15 cellular contexts compared by ENCODE assay signal in the genomic region with DNA sequence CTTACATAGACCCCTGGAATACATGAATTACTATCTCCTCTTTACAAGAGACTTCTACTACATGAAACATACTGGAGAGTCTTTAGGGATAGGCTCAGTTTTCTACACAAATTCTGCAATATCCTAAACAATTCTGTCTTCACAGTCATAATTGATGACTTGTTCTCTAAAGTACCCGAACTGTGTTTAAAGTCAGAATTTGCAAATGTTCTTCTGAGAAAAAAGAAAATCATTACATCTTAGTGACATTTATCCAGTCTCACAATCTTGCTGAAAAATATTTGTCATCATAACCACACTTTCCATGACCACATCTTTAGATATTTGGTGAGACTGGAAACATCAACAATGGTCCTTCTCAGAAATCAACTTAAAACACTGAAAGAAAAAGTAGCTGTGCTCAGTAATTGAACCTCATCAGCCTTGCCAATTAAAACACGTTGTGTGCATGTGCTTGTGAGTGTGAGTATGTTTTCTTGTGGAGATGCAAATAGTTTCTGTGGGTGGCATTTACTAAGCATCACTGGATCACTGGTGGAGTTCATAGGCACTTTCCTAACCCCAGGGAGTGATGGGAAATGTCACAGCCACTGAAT.
"Had no signal": no experiment of that assay in that cellular context is flagged by ENCODE, and none has a peak within 500 bp of the region (broad histone marks: within the 10 kb centered on the region; RNA-seq: fewer than 3 reads in every experiment).

No MANE protein-coding gene starts in this region.

- H3K9me3 Mint-ChIP-seq: brain; neural progenitor cell; T-helper 1 cell treated with Interleukin-12 subunit alpha and Interleukin-12 subunit beta and Interleukin-4 antibody, amounts not matched to agents 30 μg/mL and 1 μg/mL, for 36 hours; WTC11 had no signal

- DNase-seq: activated CD8-positive, alpha-beta memory T cell treated with anti-CD3 and anti-CD28 coated beads, Interleukin-2, amount 50 U/mL, for 48 hours; activated gamma-delta T cell; amniotic stem cell; central memory CD4-positive, alpha-beta T cell; colonic mucosa; ovary; SIG-M5; substantia nigra had no signal

- H3K4me1 ChIP-seq: colonic mucosa, neural progenitor cell, tibial nerve had no signal

- H3K4me3 Mint-ChIP-seq: brain; neural progenitor cell; T-helper 1 cell treated with Interleukin-12 subunit alpha and Interleukin-12 subunit beta and Interleukin-4 antibody, amounts not matched to agents 30 μg/mL and 1 μg/mL, for 36 hours; WTC11 had no signal

- H3K27ac ChIP-seq: colonic mucosa, neural progenitor cell, ovary, tibial nerve had no signal

- ATAC-seq: left lobe of liver, sciatic nerve had no signal

- H3K36me3 Mint-ChIP-seq: brain, neural progenitor cell, WTC11 had no signal

- H3K27ac Mint-ChIP-seq: brain; neural progenitor cell; T-helper 1 cell treated with Interleukin-12 subunit alpha and Interleukin-12 subunit beta and Interleukin-4 antibody, amounts not matched to agents 30 μg/mL and 1 μg/mL, for 36 hours; WTC11 had no signal

- H3K27me3 ChIP-seq: colonic mucosa, neural progenitor cell, ovary, tibial nerve had no signal

- H3K4me1 Mint-ChIP-seq: brain had no signal
